In the genomic region with DNA sequence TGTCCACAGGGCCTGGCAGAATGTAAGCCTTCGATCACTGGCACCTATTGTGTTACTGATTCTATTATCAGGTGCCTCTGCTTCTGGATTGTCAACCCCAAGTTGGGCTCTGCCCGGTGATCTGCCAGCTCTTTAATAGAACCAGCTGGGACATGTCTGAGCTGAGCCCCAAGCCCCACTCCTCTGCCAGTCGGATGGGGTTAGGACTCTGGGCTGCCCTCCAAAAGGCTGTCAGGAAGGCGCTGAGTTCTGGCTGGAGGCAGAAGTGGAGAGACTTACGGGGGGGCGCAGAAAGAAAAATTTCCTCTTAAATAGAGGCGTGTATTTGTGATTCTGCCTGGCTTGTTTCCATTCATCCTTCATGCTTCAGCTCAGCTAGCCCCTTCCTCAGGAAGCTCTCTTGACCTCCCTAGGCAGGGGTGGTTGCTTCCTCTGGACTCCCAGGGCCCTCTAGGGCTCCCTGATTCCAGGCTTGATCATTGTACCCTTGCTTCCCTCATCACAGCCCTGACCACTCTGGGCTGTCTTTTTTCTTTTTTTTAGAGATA, we compare ENCODE assay signal across 9 cellular contexts. TPM values are rescaled to one million over a fixed set of nuclear protein-coding genes. Genes with fewer than 3 reads are reported as not detected.
DNase-seq lines count a peak whose midpoint lies in the region; ATAC-seq and TF ChIP-seq lines count a peak whose summit lies in the region.
"Had no signal": no experiment of that assay in that cellular context is flagged by ENCODE, and none has a peak within 500 bp of the region (broad histone marks: within the 10 kb centered on the region; RNA-seq: fewer than 3 reads in every experiment).

No MANE protein-coding gene starts in this region.

- H3K9me3 ChIP-seq in mammary epithelial cell (replicated peaks; ENCODE audit: insufficient read depth, low read length) (no peaks in the 10 kb centered on the region), vagina (no peaks in the 10 kb centered on the region)

- H2AFZ ChIP-seq in mammary epithelial cell (ENCODE audit: low read depth, low read length), result peak overlapping the region; percentile 87

- TF ChIP-seq CTCF in mammary epithelial cell (conservative IDR thresholded peaks at IDR 0.05 in 1 of 2, IDR thresholded peaks at IDR 0.05 in 1 of 2; ENCODE audit: extremely low read depth in 1 of 2, insufficient read depth in 1 of 2, low read depth in 1 of 2, low read length in 2 of 2) (no peak), vagina (IDR thresholded peaks at IDR 0.05) (no peak), GM10248 (IDR thresholded peaks at IDR 0.05; ENCODE audit: control extremely low read depth, extremely low read depth, low read depth, missing control alignments) (no peak)

- H3K4me3 ChIP-seq in mammary epithelial cell (replicated peaks in 1 of 3; ENCODE audit: insufficient read depth in 1 of 3, low read depth in 2 of 3, low read length in 3 of 3) (peak overlapping the region; percentile 57 to 80 (median 78)), vagina (peak overlapping the region; percentile 66 to 83), H7 (ENCODE audit: insufficient read depth, low read depth, low read length) (no peak overlapping the region)

- H3K27me3 ChIP-seq in mammary epithelial cell (ENCODE audit: insufficient read depth, low read length) (no peaks in the 10 kb centered on the region), vagina (no peaks in the 10 kb centered on the region), H7 (ENCODE audit: control insufficient read depth, insufficient read depth, low read length) (peaks cover 39% of the 10 kb centered on the region)

- H3K4me3 Mint-ChIP-seq in memory B cell, result peak overlapping the region; percentile 84

- peak overlapping the region; percentile 95 for H3K4me2 ChIP-seq in mammary epithelial cell (ENCODE audit: insufficient read depth, low read depth, low read length)

- 14% methylated on average over 7 of the region's 7 CpGs for WGBS in mammary epithelial cell (ENCODE audit: low coverage, missing lambda C conversion rate)

- in situ Hi-C loops in mammary epithelial cell (cut with MboI; ENCODE audit: low sequenced_read_pairs in 2 of 2), result no loop called here

- peaks cover 49% of the 10 kb centered on the region for H3K79me2 ChIP-seq in mammary epithelial cell (ENCODE audit: insufficient read depth, low read length)

- H3K27ac Mint-ChIP-seq in memory B cell, result no peak overlapping the region

- no peaks in the 10 kb centered on the region for H3K36me3 Mint-ChIP-seq in memory B cell

- peaks cover 1% of the 10 kb centered on the region for H3K9me3 Mint-ChIP-seq in memory B cell

- no peaks in the 10 kb centered on the region for H3K36me3 ChIP-seq in mammary epithelial cell (ENCODE audit: insufficient read depth, low read length)
- H3K36me3 ChIP-seq in vagina, result no peaks in the 10 kb centered on the region
- H3K36me3 ChIP-seq in H7 (replicated peaks; ENCODE audit: control insufficient read depth, insufficient read depth, low read length), result no peaks in the 10 kb centered on the region

- no peaks in the 10 kb centered on the region for H4K20me1 ChIP-seq in mammary epithelial cell (ENCODE audit: insufficient read depth, low read length)

- H3K27me3 Mint-ChIP-seq in memory B cell, result no peaks in the 10 kb centered on the region

- ATAC-seq in Right ventricle myocardium superior (ENCODE audit: poor library complexity) (peak; percentile 13), Right ventricle myocardium inferior (no peak), memory B cell (ENCODE audit: low read depth) (no peak)

- dilution Hi-C loops in mammary epithelial cell (cut with HindIII; ENCODE audit: low sequenced_read_pairs), result loop anchor here (5.0 kb wide), 3 partner anchors 64 to 101 kb away; no protein-coding TSS in a partner anchor

- BruUV-seq in mammary epithelial cell (replicated peaks; lab: Mats Ljungman, UMichigan), result no TSS peak

- TF ChIP-seq POLR2A in vagina (IDR thresholded peaks at IDR 0.05), result no peak

- CTCF ChIA-PET in mammary epithelial cell (lab: Charles Lee; ENCODE audit: low non-redundant PET), result no interaction called here
- CTCF ChIA-PET in GM10248 (lab: Yijun Ruan, JAX), result interaction anchor here (1.1 to 2.1 kb wide), 6 partner anchors 13 to 421 kb away, joined by 3 to 7 read pairs (median 4); partner anchors contain the start of gene CATSPERG

- H3K4me1 ChIP-seq in mammary epithelial cell (ENCODE audit: insufficient read depth, low read length), result peaks cover 47% of the 10 kb centered on the region
- peaks cover 68% of the 10 kb centered on the region for H3K4me1 ChIP-seq in vagina

- H3K9ac ChIP-seq in mammary epithelial cell (ENCODE audit: insufficient read depth, low read length), result no peak overlapping the region

- intact Hi-C loops in Right ventricle myocardium superior (cut with DNase I) (loop anchor here (5.0 kb wide), 2 partner anchors 41 to 56 kb away; partner anchors contain the start of gene SPINT2), Right ventricle myocardium inferior (cut with DNase I) (loop anchor here (5.0 kb wide), 2 partner anchors 41 to 66 kb away; no protein-coding TSS in a partner anchor), mammary epithelial cell (cut with micrococcal nuclease) (loop anchor here (1.0 kb wide), 1 partner anchor 38 kb away; no protein-coding TSS in a partner anchor), vagina (cut with DNase I) (no loop called here)

- DNase-seq in Right ventricle myocardium superior, result peak; percentile 67
- no peak for DNase-seq in Right ventricle myocardium inferior (ENCODE audit: missing footprints)
- peak; percentile 57 for DNase-seq in mammary epithelial cell
- no peak for DNase-seq in memory B cell (ENCODE audit: low spot score in 2 of 2)
- DNase-seq in vagina (ENCODE audit: extremely low spot score in 2 of 2), result no peak
- DNase-seq in GDM1 (lab: John Stamatoyannopoulos, UW), result no peak
- no peak for DNase-seq in H7
- DNase-seq in GM10248 (ENCODE audit: extremely low spot score), result no peak
- DNase-seq: NCI-H526 treated with DMSO at 0.1 percent for 48 hours had no signal

- peaks cover 38% of the 10 kb centered on the region for H3K4me1 Mint-ChIP-seq in memory B cell

- H3K27ac ChIP-seq in mammary epithelial cell (ENCODE audit: insufficient read depth, low read depth, low read length) (peak overlapping the region; percentile 23), vagina (peak overlapping the region; percentile 92)

- POLR2A ChIA-PET in GM10248 (lab: Yijun Ruan, JAX), result no interaction called here

RNA-seq across cellular contexts. Expression of gene KCNK6, which starts 1.0 kb away (rescaled TPM):
- 4.7 TPM for total RNA-seq in Right ventricle myocardium superior
- 7.2 TPM for total RNA-seq in Right ventricle myocardium inferior
- 10 to 100 TPM; 14.2 to 46.6 TPM for total RNA-seq in mammary epithelial cell
- 17.8 TPM for polyA plus RNA-seq in mammary epithelial cell
- polyA minus RNA-seq in mammary epithelial cell, result 3.0 TPM
- total RNA-seq in vagina, result 16.2 TPM
- total RNA-seq in H7 (2014; rRNA removed; shearing (Covaris generic)), result 1.9 and 3.3 TPM in 2 replicates

RNA-seq across cellular contexts. Expression of gene YIF1B, which starts 2.9 kb away (rescaled TPM):
- 31.3 TPM for total RNA-seq in Right ventricle myocardium superior
- 34.7 TPM for total RNA-seq in Right ventricle myocardium inferior
- 10 to 100 TPM; 43.8 to 74.7 TPM for total RNA-seq in mammary epithelial cell
- 44.8 TPM for polyA plus RNA-seq in mammary epithelial cell
- polyA minus RNA-seq in mammary epithelial cell, result 20.7 TPM
- 32.9 TPM for total RNA-seq in vagina
- 114 and 147 TPM in 2 replicates for total RNA-seq in H7 (2014; rRNA removed; shearing (Covaris generic))

RNA-seq across cellular contexts. Expression of gene C19orf33, which starts 14.6 kb away (rescaled TPM):
- total RNA-seq in Right ventricle myocardium superior (5.6 TPM), Right ventricle myocardium inferior (6.7 TPM), mammary epithelial cell (100 to 1,000 TPM in 1 of 2 donors, 10 to 100 TPM in 1; 39.7 to 162 TPM), vagina (96.5 TPM)
- 445 TPM for polyA plus RNA-seq in mammary epithelial cell
- polyA minus RNA-seq in mammary epithelial cell, result 5.5 TPM
- 5.1 and 11.1 TPM in 2 replicates for total RNA-seq in H7 (2014; rRNA removed; shearing (Covaris generic))

RNA-seq across cellular contexts. Expression of gene CATSPERG, which starts 17.0 kb away (rescaled TPM):
- 0.86 TPM for total RNA-seq in Right ventricle myocardium superior
- total RNA-seq in Right ventricle myocardium inferior, result 0.84 TPM
- total RNA-seq in mammary epithelial cell, result 1 to 10 TPM in 1 of 2 donors, under 1 TPM in 1; 0.83 to 2.8 TPM
- polyA plus RNA-seq in mammary epithelial cell, result 0.96 TPM
- not detected for polyA minus RNA-seq in mammary epithelial cell
- total RNA-seq in vagina, result 2.2 TPM
- total RNA-seq in H7 (2014; rRNA removed; shearing (Covaris generic)), result 0.03 and 0.85 TPM in 2 replicates

RNA-seq across cellular contexts. Expression of gene SPINT2, which starts 54.3 kb away (rescaled TPM):
- 8.7 TPM for total RNA-seq in Right ventricle myocardium superior
- 9.1 TPM for total RNA-seq in Right ventricle myocardium inferior
- total RNA-seq in mammary epithelial cell, result 100 to 1,000 TPM; 775 to 871 TPM
- polyA plus RNA-seq in mammary epithelial cell, result 333 TPM
- polyA minus RNA-seq in mammary epithelial cell, result 334 TPM
- total RNA-seq in vagina, result 174 TPM
- 143 and 153 TPM in 2 replicates for total RNA-seq in H7 (2014; rRNA removed; shearing (Covaris generic))

Comparison
In these comparisons a context has a peak if more than half of its experiments do, and no peak if none do; other contexts are left out.
1. DNase-seq: peak in Right ventricle myocardium superior (single experiment) and mammary epithelial cell (single experiment); none in Right ventricle myocardium inferior (single experiment), memory B cell (0 of 2), vagina (0 of 2), GDM1 (single experiment), H7 (single experiment) and GM10248 (single experiment).